ENCODE assay signal across 26 cellular contexts in the genomic region with DNA sequence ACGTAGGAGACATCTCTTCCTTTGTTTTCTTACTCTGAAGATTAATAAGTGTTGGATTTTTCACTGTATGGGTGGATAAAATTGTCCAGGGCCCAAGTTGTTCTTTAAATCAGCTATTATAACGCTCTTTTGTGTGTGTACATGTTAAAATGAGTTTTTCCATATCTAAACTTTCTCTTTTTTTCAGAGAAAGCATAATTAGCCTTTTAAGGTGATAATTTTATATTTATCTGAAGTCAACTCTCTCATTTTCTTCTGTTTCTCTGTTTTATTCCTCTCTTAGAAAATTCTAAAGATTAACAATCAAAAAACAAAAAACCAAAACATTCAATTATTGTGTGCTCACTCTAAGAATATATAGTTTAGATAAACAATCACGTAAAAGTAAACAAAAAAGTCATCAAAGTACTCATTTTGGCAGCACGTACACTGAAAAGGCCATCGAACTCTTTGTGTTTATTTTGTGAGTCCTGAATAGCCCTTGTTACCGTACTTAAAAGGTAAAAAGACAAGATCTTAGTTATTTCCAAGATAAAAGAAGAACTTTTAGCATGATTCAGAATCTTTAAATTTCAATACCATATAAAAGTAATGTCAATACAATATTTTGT. TPM values are rescaled to one million over a fixed set of nuclear protein-coding genes. Genes with fewer than 3 reads are reported as not detected.
DNase-seq lines count a peak whose midpoint lies in the region; ATAC-seq, FAIRE-seq and TF ChIP-seq lines count a peak whose summit lies in the region.
"Had no signal": no experiment of that assay in that cellular context is flagged by ENCODE, and none has a peak within 500 bp of the region (broad histone marks: within the 10 kb centered on the region; RNA-seq: fewer than 3 reads in every experiment).

No MANE protein-coding gene starts in this region.

- peak overlapping the region; percentile 86 for H3K4me3 Mint-ChIP-seq in astrocyte (ENCODE audit: unreplicated experiment)
- H3K4me3 Mint-ChIP-seq: brain; mesothelial cell of epicardium; naive thymus-derived CD4-positive, alpha-beta T cell had no signal

- FAIRE-seq in astrocyte (lab: Jason Lieb, UNC) = no peak
- FAIRE-seq: GM12892 had no signal

- H3K27ac Mint-ChIP-seq in astrocyte (ENCODE audit: unreplicated experiment) = peak overlapping the region; percentile 90
- H3K27ac Mint-ChIP-seq: mesothelial cell of epicardium; naive thymus-derived CD4-positive, alpha-beta T cell had no signal

- peak overlapping the region; percentile 55 for H3K9ac ChIP-seq in astrocyte (ENCODE audit: low read length)

- no peaks in the 10 kb centered on the region for H3K27me3 Mint-ChIP-seq in astrocyte (ENCODE audit: low read depth, unreplicated experiment)

- H3K27me3 ChIP-seq in astrocyte (ENCODE audit: insufficient read depth, low read length) (no peaks in the 10 kb centered on the region), right lobe of liver (no peaks in the 10 kb centered on the region), breast epithelium (no peaks in the 10 kb centered on the region)
- H3K27me3 ChIP-seq: heart right ventricle had no signal

- peak overlapping the region; percentile 55 for H3K4me2 ChIP-seq in astrocyte (ENCODE audit: low read length)

- TF ChIP-seq POLR2A in right lobe of liver (IDR thresholded peaks at IDR 0.05) (no peak), breast epithelium (IDR thresholded peaks at IDR 0.05) (no peak)

- peaks cover 44% of the 10 kb centered on the region for H3K4me1 Mint-ChIP-seq in astrocyte (ENCODE audit: low read depth, unreplicated experiment)

- H3K9me3 ChIP-seq in astrocyte (ENCODE audit: insufficient read depth, low read depth, low read length) (no peaks in the 10 kb centered on the region), right lobe of liver (no peaks in the 10 kb centered on the region), breast epithelium (no peaks in the 10 kb centered on the region)
- H3K9me3 ChIP-seq: HAP-1, heart right ventricle had no signal

- no peaks in the 10 kb centered on the region for H3K36me3 ChIP-seq in astrocyte (ENCODE audit: insufficient read depth, low read length)
- no peaks in the 10 kb centered on the region for H3K36me3 ChIP-seq in right lobe of liver
- no peaks in the 10 kb centered on the region for H3K36me3 ChIP-seq in breast epithelium
- H3K36me3 ChIP-seq: HAP-1, heart right ventricle had no signal

- intact Hi-C loops in right lobe of liver (cut with DNase I) (no loop called here), breast epithelium (cut with DNase I; ENCODE audit: low total_unique reads) (no loop called here)

- WGBS in right lobe of liver (ENCODE audit: insufficient coverage, low coverage, low lambda C conversion rate, missing lambda C conversion rate) = 34% methylated on average over 6 of the region's 6 CpGs

- H3K79me2 ChIP-seq in astrocyte (ENCODE audit: insufficient read depth, low read length) = no peaks in the 10 kb centered on the region

- no peak overlapping the region for H2AFZ ChIP-seq in astrocyte (ENCODE audit: low read depth, low read length)

- H3K4me1 ChIP-seq in astrocyte (ENCODE audit: insufficient read depth, low read length) = peaks cover 27% of the 10 kb centered on the region
- peaks cover 0 to 44% (median 11%) of the 10 kb centered on the region in 4 donors for H3K4me1 ChIP-seq in right lobe of liver
- no peaks in the 10 kb centered on the region for H3K4me1 ChIP-seq in breast epithelium

- DNase-seq in HCEC 1CT = peak; percentile 28
- no peak for DNase-seq in astrocyte (ENCODE audit: low read depth)
- no peak for DNase-seq in right lobe of liver
- no peak for DNase-seq in breast epithelium (ENCODE audit: low spot score in 2 of 2)
- DNase-seq: activated CD4-positive, alpha-beta T cell treated with anti-CD3 and anti-CD28 coated beads for 4 hours; activated CD8-positive, alpha-beta memory T cell treated with anti-CD3 and anti-CD28 coated beads for 24 hours; activated gamma-delta T cell treated with Interleukin-2 at 50 U/mL for 16 hours; activated T-cell treated with anti-CD3 and anti-CD28 coated beads, Interleukin-2, amount 50 U/mL, for 1 hour; C1 segment of cervical spinal cord; effector CD8-positive, alpha-beta T cell; erythroblast; heart right ventricle; naive thymus-derived CD4-positive, alpha-beta T cell; NCI-H2029 treated with DMSO at 0.1 percent for 48 hours; NCI-H2227 treated with DMSO at 0.1 percent for 48 hours; NCI-H69; RPMI8226; stimulated activated CD4-positive, alpha-beta T cell treated with anti-CD3 and anti-CD28 coated beads, Interleukin-4, amount 100 ng/mL, for 4 hours; stimulated activated naive CD4-positive, alpha-beta T cell treated with Interleukin-2 at 50 U/mL for 16 hours; T-helper 2 cell had no signal

- H3K27ac ChIP-seq in astrocyte (ENCODE audit: low read depth, low read length) = peak overlapping the region; percentile 96
- peak overlapping the region; percentile 33 to 87 (median 35) for H3K27ac ChIP-seq in right lobe of liver
- no peak overlapping the region for H3K27ac ChIP-seq in breast epithelium

- H3K36me3 Mint-ChIP-seq in astrocyte (ENCODE audit: low read depth, unreplicated experiment) = peaks cover 2% of the 10 kb centered on the region
- H3K36me3 Mint-ChIP-seq: brain; mesothelial cell of epicardium; naive thymus-derived CD4-positive, alpha-beta T cell had no signal

- ATAC-seq in right lobe of liver (peak; percentile 62 to 69 (median 66)), GM19397 (IDR thresholded peaks at IDR 0.05; ENCODE audit: unreplicated experiment) (no peak), GM19455 (IDR thresholded peaks at IDR 0.05; ENCODE audit: unreplicated experiment) (no peak)
- ATAC-seq: heart right ventricle; naive thymus-derived CD4-positive, alpha-beta T cell had no signal

- no peaks in the 10 kb centered on the region for H4K20me1 ChIP-seq in astrocyte (ENCODE audit: insufficient read depth, low read length)

- H3K4me3 ChIP-seq in astrocyte (ENCODE audit: insufficient read depth, low read depth, low read length) = peak overlapping the region; percentile 26
- H3K4me3 ChIP-seq in right lobe of liver = peak overlapping the region in 1 of 3 donors; percentile 3
- no peak overlapping the region for H3K4me3 ChIP-seq in breast epithelium
- H3K4me3 ChIP-seq: HAP-1, heart right ventricle had no signal

- H3K9me3 Mint-ChIP-seq in astrocyte (ENCODE audit: unreplicated experiment) = no peaks in the 10 kb centered on the region
- H3K9me3 Mint-ChIP-seq: mesothelial cell of epicardium; naive thymus-derived CD4-positive, alpha-beta T cell had no signal

- TF ChIP-seq CTCF in astrocyte (IDR thresholded peaks at IDR 0.05; ENCODE audit: insufficient read depth, low read depth, low read length) (no peak), right lobe of liver (IDR thresholded peaks at IDR 0.05) (no peak), breast epithelium (IDR thresholded peaks at IDR 0.05) (no peak)

RNA-seq across cellular contexts. Expression of a gene that starts 7.2 kb away (rescaled TPM):
- total RNA-seq in astrocyte (72.9 and 77.7 TPM in 2 replicates), right lobe of liver (10 to 100 TPM; 11.1 to 23.8 (median 18.3) TPM), breast epithelium (10 to 100 TPM; 36.1 to 52.0 (median 49.6) TPM)

RNA-seq across cellular contexts. Expression of a gene that starts 9.4 kb away (rescaled TPM):
- total RNA-seq in astrocyte (37.0 and 37.1 TPM in 2 replicates), right lobe of liver (10 to 100 TPM in 5 of 6 experiments, 1 to 10 TPM in 1; 9.5 to 20.1 (median 12.1) TPM), breast epithelium (1 to 10 TPM; 6.2 to 8.0 (median 6.9) TPM)

RNA-seq across cellular contexts. Expression of a gene that starts 55.2 kb away (rescaled TPM):
- total RNA-seq in astrocyte (120 and 134 TPM in 2 replicates), right lobe of liver (10 to 100 TPM; 21.3 to 35.9 (median 25.5) TPM), breast epithelium (100 to 1,000 TPM in 1 of 3 donors, 10 to 100 TPM in 2; 91.4 to 116 (median 95.1) TPM)

RNA-seq across cellular contexts. Expression of a gene that starts 55.4 kb away (rescaled TPM):
- total RNA-seq in astrocyte = 26.4 and 33.3 TPM in 2 replicates
- 10 to 100 TPM; 11.5 to 28.6 (median 22.3) TPM for total RNA-seq in right lobe of liver
- 10 to 100 TPM; 32.8 to 45.2 (median 38.3) TPM for total RNA-seq in breast epithelium

Comparison
In these comparisons a context has a peak if more than half of its experiments do, and no peak if none do; other contexts are left out.
1. H3K27ac ChIP-seq: peak in astrocyte (single experiment) and right lobe of liver (3 of 3); none in breast epithelium (0 of 2).
2. ATAC-seq: peak in right lobe of liver (4 of 4); none in GM19397 (single experiment) and GM19455 (single experiment).